ENCODE assay signal across 2 cellular contexts in the genomic region with DNA sequence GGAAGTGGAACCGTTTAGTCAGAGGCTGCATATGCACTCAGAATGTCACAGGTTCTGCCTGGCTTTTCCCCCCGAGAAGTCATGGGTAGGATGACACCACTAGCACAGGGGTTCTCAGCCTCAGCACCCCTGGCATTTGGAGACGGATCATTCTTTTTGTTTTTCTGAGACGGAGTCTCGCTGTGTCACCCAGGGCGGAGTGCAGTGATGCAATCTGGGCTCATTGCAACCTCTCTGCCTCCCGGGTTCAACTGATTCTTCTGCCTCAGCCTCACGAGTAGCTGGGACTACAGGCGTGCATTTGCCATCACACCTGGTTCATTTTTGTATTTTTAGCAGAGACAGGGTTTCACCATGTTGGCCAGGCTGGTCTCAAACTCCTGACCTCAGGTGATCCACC.
TF ChIP-seq lines count a peak whose summit lies in the region.

No MANE protein-coding gene starts in this region.

TF ChIP-seq in HEK293, 187 proteins besides CTCF, POLR2A, EP300 and RAD21:
- no peak for TF ChIP-seq ZNF324 (tag by site-specific recombination; IDR thresholded peaks at IDR 0.05)
- no peak for TF ChIP-seq ZNF19 (tag by site-specific recombination; IDR thresholded peaks at IDR 0.05; ENCODE audit: low read depth)
- TF ChIP-seq PRDM10 (tag by site-specific recombination; IDR thresholded peaks at IDR 0.05): 0 out of 2 replicates have a peak, but pooled peaks have one; percentile 29
- TF ChIP-seq ZNF785 (tag by site-specific recombination; IDR thresholded peaks at IDR 0.05): no peak

TF ChIP-seq in K562, 482 proteins besides CTCF, POLR2A, EP300 and RAD21:
- TF ChIP-seq, protein P1, sequence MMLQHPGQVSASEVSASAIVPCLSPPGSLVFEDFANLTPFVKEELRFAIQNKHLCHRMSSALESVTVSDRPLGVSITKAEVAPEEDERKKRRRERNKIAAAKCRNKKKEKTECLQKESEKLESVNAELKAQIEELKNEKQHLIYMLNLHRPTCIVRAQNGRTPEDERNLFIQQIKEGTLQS (IDR thresholded peaks at IDR 0.05): peak; percentile 82
- TF ChIP-seq, protein P1 (CRISPR knock-in tag; conservative IDR thresholded peaks at IDR 0.05): no peak
- TF ChIP-seq RBM34 (IDR thresholded peaks at IDR 0.05; ENCODE audit: borderline replicate concordance, insufficient read depth, low read length) (no peak), CEBPB (tag; IDR thresholded peaks at IDR 0.05) (peak; percentile 70), ZNF644 (tag; IDR thresholded peaks at IDR 0.05; ENCODE audit: low read depth) (no peak), HOXB6 (CRISPR knock-in tag; IDR thresholded peaks at IDR 0.05; ENCODE audit: borderline replicate concordance) (no peak), MAZ (CRISPR knock-in tag; conservative IDR thresholded peaks at IDR 0.05 in 1 of 2, IDR thresholded peaks at IDR 0.05 in 1 of 2) (no peak), SETDB1 (IDR thresholded peaks at IDR 0.05; ENCODE audit: low read length) (no peak), CEBPG (CRISPR knock-in tag; IDR thresholded peaks at IDR 0.05) (peak; percentile 62), CEBPG (tag; conservative IDR thresholded peaks at IDR 0.05 in 1 of 2, IDR thresholded peaks at IDR 0.05 in 1 of 2) (peak in 1 of 2 experiments; percentile 29; a peak in 1 of 4 replicates), IRF9 (tag; IDR thresholded peaks at IDR 0.05) (0 out of 2 replicates have a peak, but pooled peaks have one; percentile 58), C11orf30 (IDR thresholded peaks at IDR 0.05; ENCODE audit: low read depth) (peak; percentile 17; the same call in 1 of the 2 replicates)
- TF ChIP-seq, protein P2, sequence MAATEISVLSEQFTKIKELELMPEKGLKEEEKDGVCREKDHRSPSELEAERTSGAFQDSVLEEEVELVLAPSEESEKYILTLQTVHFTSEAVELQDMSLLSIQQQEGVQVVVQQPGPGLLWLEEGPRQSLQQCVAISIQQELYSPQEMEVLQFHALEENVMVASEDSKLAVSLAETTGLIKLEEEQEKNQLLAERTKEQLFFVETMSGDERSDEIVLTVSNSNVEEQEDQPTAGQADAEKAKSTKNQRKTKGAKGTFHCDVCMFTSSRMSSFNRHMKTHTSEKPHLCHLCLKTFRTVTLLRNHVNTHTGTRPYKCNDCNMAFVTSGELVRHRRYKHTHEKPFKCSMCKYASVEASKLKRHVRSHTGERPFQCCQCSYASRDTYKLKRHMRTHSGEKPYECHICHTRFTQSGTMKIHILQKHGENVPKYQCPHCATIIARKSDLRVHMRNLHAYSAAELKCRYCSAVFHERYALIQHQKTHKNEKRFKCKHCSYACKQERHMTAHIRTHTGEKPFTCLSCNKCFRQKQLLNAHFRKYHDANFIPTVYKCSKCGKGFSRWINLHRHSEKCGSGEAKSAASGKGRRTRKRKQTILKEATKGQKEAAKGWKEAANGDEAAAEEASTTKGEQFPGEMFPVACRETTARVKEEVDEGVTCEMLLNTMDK (IDR thresholded peaks at IDR 0.05; ENCODE audit: borderline replicate concordance, insufficient read depth, low read depth, low read length, poor library complexity, severe bottlenecking): no peak
